ENCODE assay signal across 11 cellular contexts in genomic region chr11:131658952-131659351, GRCh38.
DNase-seq lines count a peak whose midpoint lies in the region; ATAC-seq lines count a peak whose summit lies in the region.
"Had no signal": no experiment of that assay in that cellular context is flagged by ENCODE, and none has a peak within 500 bp of the region (broad histone marks: within the 10 kb centered on the region; RNA-seq: fewer than 3 reads in every experiment).

No MANE protein-coding gene starts in this region.

- no peaks in the 10 kb centered on the region for H3K36me3 Mint-ChIP-seq in naive thymus-derived CD4-positive, alpha-beta T cell
- no peaks in the 10 kb centered on the region for H3K36me3 Mint-ChIP-seq in immature natural killer cell
- H3K36me3 Mint-ChIP-seq: brain, natural killer cell had no signal

- no peak overlapping the region for H3K4me3 ChIP-seq in naive thymus-derived CD4-positive, alpha-beta T cell (ENCODE audit: low read length)

- no peaks in the 10 kb centered on the region for H3K4me1 ChIP-seq in naive thymus-derived CD4-positive, alpha-beta T cell (ENCODE audit: control insufficient read depth in 2 of 2, insufficient read depth in 2 of 2, low read length in 2 of 2)

- no peak overlapping the region for H3K4me3 Mint-ChIP-seq in naive thymus-derived CD4-positive, alpha-beta T cell
- peak overlapping the region in 1 of 5 donors; percentile 27 for H3K4me3 Mint-ChIP-seq in immature natural killer cell
- H3K4me3 Mint-ChIP-seq: brain, natural killer cell had no signal

- intact Hi-C loops in naive thymus-derived CD4-positive, alpha-beta T cell (cut with micrococcal nuclease) = no loop called here

- H3K27ac ChIP-seq in naive thymus-derived CD4-positive, alpha-beta T cell (ENCODE audit: low read depth, low read length) = no peak overlapping the region

- CTCF ChIA-PET in naive thymus-derived CD4-positive, alpha-beta T cell (lab: Charles Lee) = no interaction called here

- H3K27me3 Mint-ChIP-seq in naive thymus-derived CD4-positive, alpha-beta T cell = peaks cover 0 to 30% (median 5%) of the 10 kb centered on the region in 5 donors
- H3K27me3 Mint-ChIP-seq in immature natural killer cell (ENCODE audit: low read depth in 3 of 3) = peaks cover 0 to 4% (median 3%) of the 10 kb centered on the region in 3 donors

- no peaks in the 10 kb centered on the region for H3K36me3 ChIP-seq in naive thymus-derived CD4-positive, alpha-beta T cell (ENCODE audit: control insufficient read depth in 2 of 3, insufficient read depth in 3 of 3, low read length in 3 of 3)

- no peaks in the 10 kb centered on the region for H3K27me3 ChIP-seq in naive thymus-derived CD4-positive, alpha-beta T cell (ENCODE audit: control insufficient read depth in 2 of 2, insufficient read depth in 2 of 2, low read length in 2 of 2)

- H3K9me3 ChIP-seq in naive thymus-derived CD4-positive, alpha-beta T cell (ENCODE audit: control insufficient read depth in 2 of 3, low read length in 3 of 3) = no peaks in the 10 kb centered on the region

- DNase-seq in KG1 (lab: John Stamatoyannopoulos, UW) (peak; percentile 64), superior temporal gyrus (ENCODE audit: extremely low spot score) (no peak), immature natural killer cell (no peak), OCI-M2 (lab: John Stamatoyannopoulos, UW; ENCODE audit: unreplicated experiment) (no peak), EL (no peak)
- no peak for DNase-seq in naive thymus-derived CD4-positive, alpha-beta T cell
- DNase-seq: COR-L47, natural killer cell had no signal

- peaks cover 0 to 2% (median 0%) of the 10 kb centered on the region in 11 donors for H3K9me3 Mint-ChIP-seq in naive thymus-derived CD4-positive, alpha-beta T cell
- H3K9me3 Mint-ChIP-seq in immature natural killer cell = peaks cover 0 to 6% (median 0%) of the 10 kb centered on the region in 6 donors
- H3K9me3 Mint-ChIP-seq: natural killer cell had no signal

- peak; percentile 54 for ATAC-seq in GM18867 (IDR thresholded peaks at IDR 0.05; ENCODE audit: unreplicated experiment)
- ATAC-seq in HG02759 (IDR thresholded peaks at IDR 0.05; ENCODE audit: unreplicated experiment) = peak; percentile 62
- ATAC-seq in naive thymus-derived CD4-positive, alpha-beta T cell = peak; percentile 33
- ATAC-seq: natural killer cell had no signal

- no peaks in the 10 kb centered on the region for H3K4me1 Mint-ChIP-seq in naive thymus-derived CD4-positive, alpha-beta T cell
- H3K4me1 Mint-ChIP-seq in immature natural killer cell = no peaks in the 10 kb centered on the region
- H3K4me1 Mint-ChIP-seq: natural killer cell had no signal

- POLR2A ChIA-PET in naive thymus-derived CD4-positive, alpha-beta T cell (lab: Charles Lee) = no interaction called here

- H3K27ac Mint-ChIP-seq in naive thymus-derived CD4-positive, alpha-beta T cell = no peak overlapping the region
- no peak overlapping the region for H3K27ac Mint-ChIP-seq in immature natural killer cell
- H3K27ac Mint-ChIP-seq: brain, natural killer cell had no signal
